ENCODE assay signal across 8 cellular contexts in genomic region chr11:12377106-12377823, GRCh38. TPM values are rescaled to one million over a fixed set of nuclear protein-coding genes. Genes with fewer than 3 reads are reported as not detected.
DNase-seq lines count a peak whose midpoint lies in the region; ATAC-seq, FAIRE-seq and TF ChIP-seq lines count a peak whose summit lies in the region.

Gene PARVA, plus strand, starts transcription at chr11:12377571. Its CDS starts 77 bp downstream, at chr11:12377648.

- H3K27me3 Mint-ChIP-seq in immature natural killer cell (ENCODE audit: low read depth in 3 of 3), result peaks cover 0 to 20% (median 20%) of the 10 kb centered on the region in 3 donors

- H3K4me1 Mint-ChIP-seq in immature natural killer cell, result peaks cover 0 to 4% of the 10 kb centered on the region in 2 donors

- H3K4me3 ChIP-seq in spleen, result peak within 1 kb of the TSS; percentile 12 to 67 (median 38)

- ATAC-seq in GM21529 (IDR thresholded peaks at IDR 0.05; ENCODE audit: unreplicated experiment), result no peak

- peaks cover 0 to 3% (median 0%) of the 10 kb centered on the region in 3 donors for H3K36me3 Mint-ChIP-seq in immature natural killer cell

- peak in 1 of 3 donors; percentile 12 for TF ChIP-seq POLR2A in spleen (IDR thresholded peaks at IDR 0.05)
- no peak for TF ChIP-seq POLR2A in GM12892 (IDR thresholded peaks at IDR 0.05; ENCODE audit: low read depth, low read length)

- peak within 1 kb of the TSS in 4 of 5 donors; percentile 39 to 69 (median 52) for H3K4me3 Mint-ChIP-seq in immature natural killer cell

- H3K27ac ChIP-seq in spleen, result peak within 1 kb of the TSS; percentile 63 to 90 (median 86)

- H3K27me3 ChIP-seq in spleen (replicated peaks in 1 of 7), result peaks cover 0 to 46% (median 7%) of the 10 kb centered on the region in 7 donors

- no peak for TF ChIP-seq CTCF in spleen (IDR thresholded peaks at IDR 0.05 in 8 of 11, conservative IDR thresholded peaks at IDR 0.05 in 3 of 11)

- H3K9me3 Mint-ChIP-seq in immature natural killer cell, result no peaks in the 10 kb centered on the region

- H3K4me1 ChIP-seq in spleen, result peaks cover 0 to 14% (median 3%) of the 10 kb centered on the region in 6 donors

- intact Hi-C loops in spleen (cut with DNase I; ENCODE audit: low total_unique reads), result no loop called here

- no peaks in the 10 kb centered on the region for H3K36me3 ChIP-seq in spleen

- DNase-seq in DMS53 (lab: John Stamatoyannopoulos, UW), result peak; percentile 84
- DNase-seq in NCI-H510A (lab: John Stamatoyannopoulos, UW), result peak; percentile 28
- peak; percentile 58 for DNase-seq in cerebellum (ENCODE audit: low spot score)
- DNase-seq in immature natural killer cell, result no peak
- no peak for DNase-seq in spleen
- no peak for DNase-seq in NCI-H2081 (lab: John Stamatoyannopoulos, UW)
- DNase-seq in GM12892 (ENCODE audit: insufficient read length), result no peak

- FAIRE-seq in GM12892 (lab: Jason Lieb, UNC), result no peak

- H3K27ac Mint-ChIP-seq in immature natural killer cell, result no peak within 1 kb of the TSS

- 8 to 26% (median 10%) methylated on average over 36 to 55 of the region's 55 CpGs for WGBS in spleen, 5 donors

- no peaks in the 10 kb centered on the region for H3K9me3 ChIP-seq in spleen

RNA-seq across cellular contexts. Expression of gene PARVA, which starts in this region (rescaled TPM):
- total RNA-seq in cerebellum (9.5 TPM), spleen (10 to 100 TPM; 14.6 to 56.6 (median 26.9) TPM)
- polyA plus RNA-seq in immature natural killer cell (not detected), spleen (1 to 10 TPM; 3.8 to 5.8 (median 4.5) TPM)
- polyA plus RNA-seq in GM12892 (2012; ENCODE audit: missing spikeins), result not detected

Comparison
In these comparisons a context has a peak if more than half of its experiments do, and no peak if none do; other contexts are left out.
1. RNA of gene PARVA (polyA plus RNA-seq): 3.8 to 5.8 TPM in spleen; not detected in immature natural killer cell; every median in the first group is over 4 times any median in the second.
2. DNase-seq: peak in DMS53 (single experiment), NCI-H510A (single experiment) and cerebellum (single experiment); none in immature natural killer cell (0 of 3), spleen (single experiment), NCI-H2081 (0 of 2) and GM12892 (single experiment).